Comparison of ENCODE assay signal across 24 cellular contexts in the genomic region with DNA sequence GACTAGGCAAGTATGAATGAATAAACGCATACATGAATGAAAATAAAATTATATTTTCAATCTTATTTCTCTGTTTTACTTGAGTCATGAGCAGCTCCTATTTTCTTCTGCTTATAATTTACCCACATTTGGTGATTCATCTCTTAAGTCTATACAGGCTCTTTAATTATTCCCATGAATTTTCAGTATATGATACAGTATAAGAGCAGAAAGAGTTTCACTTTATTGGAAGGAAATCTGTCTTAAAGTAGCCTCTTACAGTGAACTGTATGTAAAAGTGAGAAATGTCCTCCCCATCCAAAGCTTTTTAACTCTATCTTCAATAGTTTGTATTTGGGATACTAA.
"Had no signal": no experiment of that assay in that cellular context is flagged by ENCODE, and none has a peak within 500 bp of the region (broad histone marks: within the 10 kb centered on the region; RNA-seq: fewer than 3 reads in every experiment).

No MANE protein-coding gene starts in this region.

- H3K4me1 ChIP-seq: body of pancreas, esophagus squamous epithelium, right atrium auricular region, uterus had no signal

- H3K4me3 Mint-ChIP-seq: activated CD4-positive, alpha-beta memory T cell treated with anti-CD3 and anti-CD28 coated beads, Interleukin-2, amount 10 ng/mL, durations not matched to agents 7 days and 5 days; activated naive CD4-positive, alpha-beta T cell treated with anti-CD3 and anti-CD28 coated beads, Interleukin-2, amount 50 U/mL, for 24 hours; activated T-cell treated with anti-CD3 and anti-CD28 coated beads, Interleukin-2, amount 50 U/mL, for 24 hours; naive thymus-derived CD4-positive, alpha-beta T cell; WTC11 had no signal

- H3K9me3 Mint-ChIP-seq: activated CD4-positive, alpha-beta memory T cell treated with anti-CD3 and anti-CD28 coated beads, Interleukin-2, amount 10 ng/mL, durations not matched to agents 7 days and 5 days; activated naive CD4-positive, alpha-beta T cell treated with anti-CD3 and anti-CD28 coated beads, Interleukin-2, amount 50 U/mL, for 24 hours; activated T-cell treated with anti-CD3 and anti-CD28 coated beads, Interleukin-2, amount 50 U/mL, for 24 hours; naive thymus-derived CD4-positive, alpha-beta T cell; WTC11 had no signal

- DNase-seq: activated CD4-positive, alpha-beta memory T cell treated with anti-CD3 and anti-CD28 coated beads, Interleukin-2, amount 10 ng/mL, durations not matched to agents 7 days and 5 days; activated CD4-positive, alpha-beta T cell treated with anti-CD3 and anti-CD28 coated beads for 4 hours; activated T-cell treated with anti-CD3 and anti-CD28 coated beads, Interleukin-2, amount 50 U/mL, for 24 hours; body of pancreas; central memory CD4-positive, alpha-beta T cell; esophagus squamous epithelium; head of caudate nucleus; mucosa of descending colon; naive thymus-derived CD4-positive, alpha-beta T cell; posterior cingulate gyrus; stimulated activated CD4-positive, alpha-beta T cell treated with anti-CD3 and anti-CD28 coated beads, Interleukin-4, amount 100 ng/mL, for 4 hours; stimulated activated CD8-positive, alpha-beta memory T cell treated with anti-CD3 and anti-CD28 coated beads, Interleukin-4, amount 100 ng/mL, for 48 hours; stimulated activated naive CD4-positive, alpha-beta T cell treated with Interleukin-2 at 50 U/mL for 16 hours; substantia nigra; uterus had no signal

- H3K9me3 ChIP-seq: body of pancreas, esophagus squamous epithelium, mucosa of descending colon, right atrium auricular region, tibial nerve, uterus had no signal

- H3K27ac Mint-ChIP-seq: activated CD4-positive, alpha-beta memory T cell treated with anti-CD3 and anti-CD28 coated beads, Interleukin-2, amount 10 ng/mL, durations not matched to agents 7 days and 5 days; activated naive CD4-positive, alpha-beta T cell treated with anti-CD3 and anti-CD28 coated beads, Interleukin-2, amount 50 U/mL, for 24 hours; activated T-cell treated with anti-CD3 and anti-CD28 coated beads, Interleukin-2, amount 50 U/mL, for 24 hours; WTC11 had no signal

- H3K27ac ChIP-seq: body of pancreas, coronary artery, esophagus squamous epithelium, right atrium auricular region, tibial nerve, uterus had no signal

- H3K4me3 ChIP-seq: body of pancreas, coronary artery, esophagus squamous epithelium, mucosa of descending colon, right atrium auricular region, skin epidermis, tibial nerve, uterus had no signal

- H3K27me3 Mint-ChIP-seq: activated CD4-positive, alpha-beta memory T cell treated with anti-CD3 and anti-CD28 coated beads, Interleukin-2, amount 10 ng/mL, durations not matched to agents 7 days and 5 days; activated naive CD4-positive, alpha-beta T cell treated with anti-CD3 and anti-CD28 coated beads, Interleukin-2, amount 50 U/mL, for 24 hours; activated T-cell treated with anti-CD3 and anti-CD28 coated beads, Interleukin-2, amount 50 U/mL, for 24 hours; naive thymus-derived CD4-positive, alpha-beta T cell had no signal

- H3K4me1 Mint-ChIP-seq: WTC11 had no signal

- H3K27me3 ChIP-seq: body of pancreas, esophagus squamous epithelium, right atrium auricular region, tibial nerve, uterus had no signal

- H3K36me3 ChIP-seq: uterus had no signal

- FAIRE-seq: frontal cortex, TTC549 had no signal

- ATAC-seq: body of pancreas; left lobe of liver; mucosa of descending colon; naive thymus-derived CD4-positive, alpha-beta T cell; WTC11 had no signal
